Comparison of ENCODE assay signal across 21 cellular contexts in the genomic region with DNA sequence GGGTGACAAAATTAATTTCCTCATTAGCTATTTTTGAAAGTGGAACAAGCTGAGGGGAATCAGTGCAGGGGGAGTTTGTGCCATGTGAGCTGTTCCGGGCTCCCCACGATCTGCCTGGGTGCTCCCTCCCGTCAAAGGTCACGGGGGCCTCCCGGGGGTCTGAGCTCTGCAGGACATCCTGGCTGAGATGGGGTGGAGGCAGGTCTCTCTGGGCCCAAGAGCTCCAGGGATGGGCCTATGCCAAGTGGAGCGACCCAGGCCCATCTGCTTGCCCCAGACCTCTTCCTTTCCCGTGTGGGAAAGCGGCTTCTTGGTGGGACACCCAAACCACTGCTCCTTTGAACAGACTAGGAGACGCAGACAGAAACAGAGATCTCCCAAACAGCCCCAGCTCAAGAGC.
DNase-seq lines count a peak whose midpoint lies in the region; ATAC-seq, FAIRE-seq and TF ChIP-seq lines count a peak whose summit lies in the region.
"Had no signal": no experiment of that assay in that cellular context is flagged by ENCODE, and none has a peak within 500 bp of the region (broad histone marks: within the 10 kb centered on the region; RNA-seq: fewer than 3 reads in every experiment).

No MANE protein-coding gene starts in this region.

- H3K27me3 ChIP-seq in RWPE2 (ENCODE audit: insufficient read depth, poor library complexity, severe bottlenecking) (no peaks in the 10 kb centered on the region), mesenchymal stem cell (ENCODE audit: control insufficient read depth in 1 of 2, insufficient read depth in 1 of 2, low read length in 2 of 2) (peaks cover 0 to 16% of the 10 kb centered on the region in 2 experiments), esophagus squamous epithelium (no peaks in the 10 kb centered on the region)
- H3K27me3 ChIP-seq: BE2C, SJSA1, transverse colon had no signal

- H4K91ac ChIP-seq in mesenchymal stem cell (ENCODE audit: low read length) = no peak overlapping the region

- TF ChIP-seq POLR2A in esophagus squamous epithelium (IDR thresholded peaks at IDR 0.05) = no peak

- WGBS in mesenchymal stem cell = 94% methylated on average over 9 of the region's 9 CpGs
- 77 to 81% methylated on average over 3 to 5 of the region's 9 CpGs for WGBS in esophagus squamous epithelium, 2 donors

- H2BK120ac ChIP-seq in mesenchymal stem cell (ENCODE audit: low read depth, low read length) = no peak overlapping the region

- no peak overlapping the region for H3K18ac ChIP-seq in mesenchymal stem cell (ENCODE audit: low read depth in 1 of 2, low read length in 2 of 2)

- H3K9me3 ChIP-seq in RWPE2 (ENCODE audit: severe bottlenecking) (no peaks in the 10 kb centered on the region), mesenchymal stem cell (ENCODE audit: control insufficient read depth, low read length) (no peaks in the 10 kb centered on the region), esophagus squamous epithelium (no peaks in the 10 kb centered on the region)
- H3K9me3 ChIP-seq: BE2C, SJSA1, transverse colon had no signal

- H2BK12ac ChIP-seq in mesenchymal stem cell (ENCODE audit: low read length in 2 of 2) = no peak overlapping the region

- H3K27ac ChIP-seq in RWPE2 (ENCODE audit: poor library complexity, severe bottlenecking) (no peak overlapping the region), mesenchymal stem cell (ENCODE audit: low read length, poor library complexity, severe bottlenecking) (no peak overlapping the region), esophagus squamous epithelium (peak overlapping the region in 2 of 4 donors; percentile 12 to 79)
- H3K27ac ChIP-seq: SJSA1 had no signal

- no peak overlapping the region for H2BK5ac ChIP-seq in mesenchymal stem cell (ENCODE audit: low read depth, low read length, poor library complexity, severe bottlenecking)

- no peak overlapping the region for H4K8ac ChIP-seq in mesenchymal stem cell (ENCODE audit: low read length)

- no peak overlapping the region for H3K14ac ChIP-seq in mesenchymal stem cell (ENCODE audit: low read length in 2 of 2)

- peak overlapping the region; percentile 73 for H2BK15ac ChIP-seq in mesenchymal stem cell (ENCODE audit: low read depth, poor library complexity, severe bottlenecking)

- H3K4me2 ChIP-seq in mesenchymal stem cell (ENCODE audit: low read length, poor library complexity, severe bottlenecking) = no peak overlapping the region

- DNase-seq in activated CD4-positive, alpha-beta T cell treated with anti-CD3 and anti-CD28 coated beads, Interleukin-2, amount 10 ng/mL, durations not matched to agents 7 days and 5 days = no peak
- no peak for DNase-seq in activated CD4-positive, alpha-beta T cell treated with anti-CD3 and anti-CD28 coated beads for 48 hours
- peak; percentile 35 for DNase-seq in RWPE2 (ENCODE audit: low spot score)
- no peak for DNase-seq in mesenchymal stem cell
- DNase-seq in stimulated activated naive CD8-positive, alpha-beta T cell treated with anti-CD3 and anti-CD28 coated beads, Interleukin-15, amount 100 ng/mL, for 72 hours = no peak
- DNase-seq in GM19239 (ENCODE audit: insufficient read length, low spot score) = no peak
- DNase-seq in esophagus squamous epithelium (lab: John Stamatoyannopoulos, UW) = no peak
- DNase-seq: activated B cell treated with CpG ODN at 0.5 μM for 24 hours; effector CD8-positive, alpha-beta T cell; Karpas-422; NCI-H1048; NCI-H524 treated with DMSO at 0.1 percent for 48 hours; occipital lobe; transverse colon had no signal

- H3K4me3 Mint-ChIP-seq in activated CD4-positive, alpha-beta T cell treated with anti-CD3 and anti-CD28 coated beads, Interleukin-2, amount 10 ng/mL, durations not matched to agents 7 days and 5 days = no peak overlapping the region
- H3K4me3 Mint-ChIP-seq in stimulated activated naive CD8-positive, alpha-beta T cell treated with anti-CD3 and anti-CD28 coated beads, Interleukin-15, amount 100 ng/mL, for 72 hours = no peak overlapping the region
- H3K4me3 Mint-ChIP-seq: activated B cell treated with CpG ODN at 0.5 μM for 24 hours had no signal

- ATAC-seq in RWPE2 (ENCODE audit: low read depth) = no peak
- ATAC-seq in stimulated activated naive CD8-positive, alpha-beta T cell treated with anti-CD3 and anti-CD28 coated beads, Interleukin-15, amount 100 ng/mL, for 72 hours = no peak
- ATAC-seq in activated CD4-positive, CD25-positive, alpha-beta regulatory T cell treated with anti-CD3 and anti-CD28 coated beads, Interleukin-2, amount 50 U/mL, for 24 hours = no peak
- ATAC-seq: left lobe of liver had no signal

- peak overlapping the region; percentile 51 for H3K27ac Mint-ChIP-seq in activated CD4-positive, alpha-beta T cell treated with anti-CD3 and anti-CD28 coated beads, Interleukin-2, amount 10 ng/mL, durations not matched to agents 7 days and 5 days
- peak overlapping the region; percentile 1 to 88 for H3K27ac Mint-ChIP-seq in stimulated activated naive CD8-positive, alpha-beta T cell treated with anti-CD3 and anti-CD28 coated beads, Interleukin-15, amount 100 ng/mL, for 72 hours
- H3K27ac Mint-ChIP-seq: activated B cell treated with CpG ODN at 0.5 μM for 24 hours had no signal

- POLR2A ChIA-PET in activated CD4-positive, alpha-beta T cell treated with anti-CD3 and anti-CD28 coated beads, Interleukin-2, amount 10 ng/mL, durations not matched to agents 7 days and 5 days (lab: Charles Lee) = no interaction called here

- no peaks in the 10 kb centered on the region for H3K27me3 Mint-ChIP-seq in activated CD4-positive, alpha-beta T cell treated with anti-CD3 and anti-CD28 coated beads, Interleukin-2, amount 10 ng/mL, durations not matched to agents 7 days and 5 days
- peaks cover 21% of the 10 kb centered on the region for H3K27me3 Mint-ChIP-seq in stimulated activated naive CD8-positive, alpha-beta T cell treated with anti-CD3 and anti-CD28 coated beads, Interleukin-15, amount 100 ng/mL, for 72 hours

- H3K9me3 Mint-ChIP-seq in activated CD4-positive, alpha-beta T cell treated with anti-CD3 and anti-CD28 coated beads, Interleukin-2, amount 10 ng/mL, durations not matched to agents 7 days and 5 days = peaks cover 1% of the 10 kb centered on the region
- H3K9me3 Mint-ChIP-seq in stimulated activated naive CD8-positive, alpha-beta T cell treated with anti-CD3 and anti-CD28 coated beads, Interleukin-15, amount 100 ng/mL, for 72 hours = no peaks in the 10 kb centered on the region
- H3K9me3 Mint-ChIP-seq: activated B cell treated with CpG ODN at 0.5 μM for 24 hours had no signal

- no peak overlapping the region for H3K9ac ChIP-seq in mesenchymal stem cell (ENCODE audit: low read length)

- no peaks in the 10 kb centered on the region for H3K79me1 ChIP-seq in mesenchymal stem cell (replicated peaks; ENCODE audit: low read length, poor library complexity, severe bottlenecking)

- H3K4me3 ChIP-seq in RWPE2 (ENCODE audit: severe bottlenecking) = no peak overlapping the region
- no peak overlapping the region for H3K4me3 ChIP-seq in mesenchymal stem cell (ENCODE audit: insufficient read depth in 1 of 2, low read depth in 1 of 2, low read length in 2 of 2)
- H3K4me3 ChIP-seq in esophagus squamous epithelium = no peak overlapping the region
- H3K4me3 ChIP-seq: SJSA1, transverse colon had no signal

- H3K36me3 Mint-ChIP-seq in activated CD4-positive, alpha-beta T cell treated with anti-CD3 and anti-CD28 coated beads, Interleukin-2, amount 10 ng/mL, durations not matched to agents 7 days and 5 days (ENCODE audit: low read depth) = no peaks in the 10 kb centered on the region

- H3K4ac ChIP-seq in mesenchymal stem cell (ENCODE audit: low read depth in 1 of 2, low read length in 2 of 2) = no peak overlapping the region

- intact Hi-C loops in esophagus squamous epithelium (cut with DNase I) = no loop called here

- TF ChIP-seq CTCF in RWPE2 (IDR thresholded peaks at IDR 0.05; ENCODE audit: poor library complexity, severe bottlenecking) (no peak), esophagus squamous epithelium (IDR thresholded peaks at IDR 0.05) (no peak)

- no peaks in the 10 kb centered on the region for H3K36me3 ChIP-seq in RWPE2 (ENCODE audit: low read depth)
- H3K36me3 ChIP-seq in mesenchymal stem cell (ENCODE audit: control insufficient read depth in 1 of 2, insufficient read depth in 2 of 2, low read depth in 1 of 2, low read length in 2 of 2) = no peaks in the 10 kb centered on the region
- no peaks in the 10 kb centered on the region for H3K36me3 ChIP-seq in esophagus squamous epithelium
- H3K36me3 ChIP-seq: BE2C, SJSA1, transverse colon had no signal

- no peak overlapping the region for H2AFZ ChIP-seq in mesenchymal stem cell (ENCODE audit: low read depth, low read length)

- CTCF ChIA-PET in activated CD4-positive, alpha-beta T cell treated with anti-CD3 and anti-CD28 coated beads, Interleukin-2, amount 10 ng/mL, durations not matched to agents 7 days and 5 days (lab: Charles Lee) = interaction anchor here (1.4 to 3.1 kb wide), 5 partner anchors 10 to 57 kb away, joined by 3 to 21 read pairs (median 6); no protein-coding TSS in a partner anchor

- H3K4me1 ChIP-seq in RWPE2 (ENCODE audit: insufficient read depth, poor library complexity, severe bottlenecking) = no peaks in the 10 kb centered on the region
- peaks cover 32% of the 10 kb centered on the region for H3K4me1 ChIP-seq in mesenchymal stem cell (ENCODE audit: control insufficient read depth, insufficient read depth, low read depth, low read length)
- H3K4me1 ChIP-seq in esophagus squamous epithelium = peaks cover 51 to 84% (median 60%) of the 10 kb centered on the region in 3 donors

- H3K23ac ChIP-seq in mesenchymal stem cell (ENCODE audit: low read length in 2 of 2) = no peak overlapping the region

- no peak for FAIRE-seq in GM19239 (lab: Jason Lieb, UNC)
- FAIRE-seq: A204.1, G401.6, H1 had no signal

- H2AK5ac ChIP-seq in mesenchymal stem cell (ENCODE audit: low read length, severe bottlenecking) = no peak overlapping the region

- peaks cover 64% of the 10 kb centered on the region for H3K4me1 Mint-ChIP-seq in activated CD4-positive, alpha-beta T cell treated with anti-CD3 and anti-CD28 coated beads, Interleukin-2, amount 10 ng/mL, durations not matched to agents 7 days and 5 days
- peaks cover 63% of the 10 kb centered on the region for H3K4me1 Mint-ChIP-seq in stimulated activated naive CD8-positive, alpha-beta T cell treated with anti-CD3 and anti-CD28 coated beads, Interleukin-15, amount 100 ng/mL, for 72 hours
